35 cellular contexts compared by ENCODE assay signal in the genomic region with DNA sequence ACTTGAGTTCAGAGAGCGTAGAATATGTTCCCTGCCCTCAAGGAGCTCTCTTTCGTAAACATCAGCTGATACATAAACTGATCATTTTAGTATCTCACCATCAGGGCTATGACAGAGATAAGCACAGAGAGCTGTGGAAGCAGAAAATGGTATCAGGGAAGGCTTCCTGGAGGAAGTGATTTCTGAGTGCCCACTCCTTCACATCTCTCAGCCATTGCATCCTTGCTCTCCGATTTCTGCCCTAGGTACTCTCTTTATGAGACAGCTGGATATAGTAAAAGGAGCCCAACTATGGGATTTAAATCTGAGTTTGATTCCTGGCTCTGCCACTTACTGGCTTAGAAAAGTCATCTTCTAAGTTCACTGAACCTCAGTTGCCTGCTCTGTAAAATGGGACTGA.
"Had no signal": no experiment of that assay in that cellular context is flagged by ENCODE, and none has a peak within 500 bp of the region (broad histone marks: within the 10 kb centered on the region; RNA-seq: fewer than 3 reads in every experiment).

No MANE protein-coding gene starts in this region.

- H3K36me3 Mint-ChIP-seq: activated naive CD4-positive, alpha-beta T cell treated with anti-CD3 and anti-CD28 coated beads, Interleukin-2, amount 50 U/mL, for 72 hours had no signal

- H3K4me1 Mint-ChIP-seq: activated naive CD8-positive, alpha-beta T cell treated with anti-CD3 and anti-CD28 coated beads, Interleukin-2, amount 50 U/mL, for 24 hours had no signal

- DNase-seq: activated B cell treated with CpG ODN at 0.5 μM for 24 hours; activated CD4-positive, alpha-beta memory T cell treated with anti-CD3 and anti-CD28 coated beads for 36 hours; activated CD4-positive, alpha-beta T cell treated with anti-CD3 and anti-CD28 coated beads for 4 hours; activated CD4-positive, alpha-beta T cell treated with anti-CD3 and anti-CD28 coated beads, Interleukin-2, amount 10 ng/mL, durations not matched to agents 24 days and 14 days; activated CD4-positive, alpha-beta T cell treated with anti-CD3 and anti-CD28 coated beads, Interleukin-2, amount 50 U/mL, for 1 hour; activated CD4-positive, alpha-beta T cell treated with anti-CD3 and anti-CD28 coated beads, Interleukin-2, amount 50 U/mL, for 4 hours; activated CD4-positive, CD25-positive, alpha-beta regulatory T cell treated with anti-CD3 and anti-CD28 coated beads, Interleukin-2, amount 50 U/mL, for 72 hours; activated CD8-positive, alpha-beta memory T cell treated with anti-CD3 and anti-CD28 coated beads, Interleukin-2, amount 50 U/mL, for 4 hours; activated CD8-positive, alpha-beta T cell treated with anti-CD3 and anti-CD28 coated beads for 36 hours; activated effector memory CD4-positive, alpha-beta T cell treated with anti-CD3 and anti-CD28 coated beads, Interleukin-2, amount 50 U/mL, for 16 hours; activated gamma-delta T cell treated with Interleukin-2 at 50 U/mL for 16 hours; activated naive CD4-positive, alpha-beta T cell; activated naive CD4-positive, alpha-beta T cell treated with anti-CD3 and anti-CD28 coated beads for 36 hours; activated naive CD4-positive, alpha-beta T cell treated with anti-CD3 and anti-CD28 coated beads, Interleukin-2, amount 50 U/mL, for 16 hours; activated naive CD8-positive, alpha-beta T cell treated with anti-CD3 and anti-CD28 coated beads, Interleukin-2, amount 10 ng/mL, durations not matched to agents 7 days and 5 days; activated naive CD8-positive, alpha-beta T cell treated with anti-CD3 and anti-CD28 coated beads, Interleukin-2, amount 50 U/mL, for 24 hours; activated T-cell treated with anti-CD3 and anti-CD28 coated beads for 4 hours; activated T-cell treated with anti-CD3 and anti-CD28 coated beads, Interleukin-2, amount 50 U/mL, for 1 hour; activated T-cell treated with anti-CD3 and anti-CD28 coated beads, Interleukin-2, amount 50 U/mL, for 4 hours; activated T-cell treated with anti-CD3 and anti-CD28 coated beads, Interleukin-2, amount 50 U/mL, for 72 hours; amygdala; anterior cingulate cortex; central memory CD4-positive, alpha-beta T cell; T-helper 1 cell; T-helper 2 cell; T-helper 9 cell had no signal

- H3K27ac ChIP-seq: ascending aorta, VCaP had no signal

- H3K27me3 Mint-ChIP-seq: activated B cell treated with CpG ODN at 0.5 μM for 24 hours; activated CD4-positive, alpha-beta memory T cell treated with anti-CD3 and anti-CD28 coated beads for 36 hours; activated CD4-positive, alpha-beta T cell treated with anti-CD3 and anti-CD28 coated beads, Interleukin-2, amount 10 ng/mL, durations not matched to agents 24 days and 14 days; activated CD8-positive, alpha-beta T cell treated with anti-CD3 and anti-CD28 coated beads for 36 hours; activated naive CD8-positive, alpha-beta T cell treated with anti-CD3 and anti-CD28 coated beads, Interleukin-2, amount 10 ng/mL, durations not matched to agents 7 days and 5 days; activated naive CD8-positive, alpha-beta T cell treated with anti-CD3 and anti-CD28 coated beads, Interleukin-2, amount 50 U/mL, for 24 hours; activated T-helper 17 cell treated with anti-CD3 and anti-CD28 coated beads, Interleukin-2, amount 50 U/mL, for 72 hours; brain had no signal

- H3K4me3 Mint-ChIP-seq: activated B cell treated with CpG ODN at 0.5 μM for 24 hours; activated CD4-positive, alpha-beta memory T cell treated with anti-CD3 and anti-CD28 coated beads for 36 hours; activated CD4-positive, alpha-beta T cell treated with anti-CD3 and anti-CD28 coated beads, Interleukin-2, amount 10 ng/mL, durations not matched to agents 24 days and 14 days; activated CD8-positive, alpha-beta T cell treated with anti-CD3 and anti-CD28 coated beads for 36 hours; activated naive CD4-positive, alpha-beta T cell treated with anti-CD3 and anti-CD28 coated beads for 36 hours; activated naive CD8-positive, alpha-beta T cell treated with anti-CD3 and anti-CD28 coated beads, Interleukin-2, amount 10 ng/mL, durations not matched to agents 7 days and 5 days; activated naive CD8-positive, alpha-beta T cell treated with anti-CD3 and anti-CD28 coated beads, Interleukin-2, amount 50 U/mL, for 24 hours; activated T-cell treated with anti-CD3 and anti-CD28 coated beads, Interleukin-2, amount 50 U/mL, for 4 hours; activated T-cell treated with anti-CD3 and anti-CD28 coated beads, Interleukin-2, amount 50 U/mL, for 72 hours; activated T-helper 1 cell treated with anti-CD3 and anti-CD28 coated beads, Interleukin-12 subunit alpha, Interleukin-12 subunit beta, Interleukin-2, Interleukin-4 antibody, amounts not matched to agents 30 ng/mL and 10 ng/mL and 1 ng/mL, durations not matched to agents 14 hours and 24 hours and 36 hours; activated T-helper 17 cell treated with anti-CD3 and anti-CD28 coated beads, Interleukin-2, amount 50 U/mL, for 72 hours; brain; T-helper 1 cell treated with Interleukin-12 subunit alpha and Interleukin-12 subunit beta and Interleukin-4 antibody, amounts not matched to agents 30 μg/mL and 1 μg/mL, for 36 hours; T-helper 2 cell treated with Interferon-gamma antibody and Interleukin-4, amounts not matched to agents 5 μg/mL and 100 μg/mL, for 36 hours had no signal

- H3K27me3 ChIP-seq: ascending aorta had no signal

- ATAC-seq: activated CD8-positive, alpha-beta T cell treated with anti-CD3 and anti-CD28 coated beads for 36 hours; activated naive CD4-positive, alpha-beta T cell treated with anti-CD3 and anti-CD28 coated beads, Interleukin-2, amount 50 U/mL, for 72 hours; activated naive CD8-positive, alpha-beta T cell treated with anti-CD3 and anti-CD28 coated beads, Interleukin-2, amount 50 U/mL, for 24 hours; activated T-cell treated with anti-CD3 and anti-CD28 coated beads, Interleukin-2, amount 50 U/mL, for 4 hours; activated T-cell treated with anti-CD3 and anti-CD28 coated beads, Interleukin-2, amount 50 U/mL, for 72 hours; activated T-helper 17 cell treated with anti-CD3 and anti-CD28 coated beads, Interleukin-2, amount 50 U/mL, for 72 hours had no signal

- H3K27ac Mint-ChIP-seq: activated B cell treated with CpG ODN at 0.5 μM for 24 hours; activated CD4-positive, alpha-beta memory T cell treated with anti-CD3 and anti-CD28 coated beads for 36 hours; activated CD4-positive, alpha-beta T cell treated with anti-CD3 and anti-CD28 coated beads, Interleukin-2, amount 10 ng/mL, durations not matched to agents 24 days and 14 days; activated CD8-positive, alpha-beta T cell treated with anti-CD3 and anti-CD28 coated beads for 36 hours; activated naive CD4-positive, alpha-beta T cell treated with anti-CD3 and anti-CD28 coated beads for 36 hours; activated naive CD4-positive, alpha-beta T cell treated with anti-CD3 and anti-CD28 coated beads, Interleukin-2, amount 50 U/mL, for 72 hours; activated naive CD8-positive, alpha-beta T cell treated with anti-CD3 and anti-CD28 coated beads, Interleukin-2, amount 10 ng/mL, durations not matched to agents 7 days and 5 days; activated naive CD8-positive, alpha-beta T cell treated with anti-CD3 and anti-CD28 coated beads, Interleukin-2, amount 50 U/mL, for 24 hours; activated T-cell treated with anti-CD3 and anti-CD28 coated beads, Interleukin-2, amount 50 U/mL, for 72 hours; activated T-helper 1 cell treated with anti-CD3 and anti-CD28 coated beads, Interleukin-12 subunit alpha, Interleukin-12 subunit beta, Interleukin-2, Interleukin-4 antibody, amounts not matched to agents 30 ng/mL and 10 ng/mL and 1 ng/mL, durations not matched to agents 14 hours and 24 hours and 36 hours; activated T-helper 17 cell treated with anti-CD3 and anti-CD28 coated beads, Interleukin-2, amount 50 U/mL, for 72 hours; brain; T-helper 1 cell treated with Interleukin-12 subunit alpha and Interleukin-12 subunit beta and Interleukin-4 antibody, amounts not matched to agents 30 μg/mL and 1 μg/mL, for 36 hours; T-helper 2 cell treated with Interferon-gamma antibody and Interleukin-4, amounts not matched to agents 5 μg/mL and 100 μg/mL, for 36 hours had no signal

- H3K9me3 Mint-ChIP-seq: activated B cell treated with CpG ODN at 0.5 μM for 24 hours; activated CD4-positive, alpha-beta memory T cell treated with anti-CD3 and anti-CD28 coated beads for 36 hours; activated CD4-positive, alpha-beta T cell treated with anti-CD3 and anti-CD28 coated beads, Interleukin-2, amount 10 ng/mL, durations not matched to agents 24 days and 14 days; activated CD8-positive, alpha-beta T cell treated with anti-CD3 and anti-CD28 coated beads for 36 hours; activated naive CD4-positive, alpha-beta T cell treated with anti-CD3 and anti-CD28 coated beads for 36 hours; activated naive CD4-positive, alpha-beta T cell treated with anti-CD3 and anti-CD28 coated beads, Interleukin-2, amount 50 U/mL, for 72 hours; activated naive CD8-positive, alpha-beta T cell treated with anti-CD3 and anti-CD28 coated beads, Interleukin-2, amount 10 ng/mL, durations not matched to agents 7 days and 5 days; activated naive CD8-positive, alpha-beta T cell treated with anti-CD3 and anti-CD28 coated beads, Interleukin-2, amount 50 U/mL, for 24 hours; activated T-cell treated with anti-CD3 and anti-CD28 coated beads, Interleukin-2, amount 50 U/mL, for 4 hours; activated T-cell treated with anti-CD3 and anti-CD28 coated beads, Interleukin-2, amount 50 U/mL, for 72 hours; activated T-helper 1 cell treated with anti-CD3 and anti-CD28 coated beads, Interleukin-12 subunit alpha, Interleukin-12 subunit beta, Interleukin-2, Interleukin-4 antibody, amounts not matched to agents 30 ng/mL and 10 ng/mL and 1 ng/mL, durations not matched to agents 14 hours and 24 hours and 36 hours; activated T-helper 17 cell treated with anti-CD3 and anti-CD28 coated beads, Interleukin-2, amount 50 U/mL, for 72 hours; brain; T-helper 1 cell treated with Interleukin-12 subunit alpha and Interleukin-12 subunit beta and Interleukin-4 antibody, amounts not matched to agents 30 μg/mL and 1 μg/mL, for 36 hours; T-helper 2 cell treated with Interferon-gamma antibody and Interleukin-4, amounts not matched to agents 5 μg/mL and 100 μg/mL, for 36 hours had no signal

- FAIRE-seq: TTC549 had no signal

- H3K4me3 ChIP-seq: ascending aorta had no signal

- H3K9me3 ChIP-seq: ascending aorta had no signal
